ENCODE assay signal across 11 cellular contexts in genomic region chr20:20130399-20130798, GRCh38.
A peak's percentile ranks its signal among the peaks of the same experiment; 100 is the strongest.
DNase-seq lines count a peak whose midpoint lies in the region; ATAC-seq and TF ChIP-seq lines count a peak whose summit lies in the region.
"Had no signal": no experiment of that assay in that cellular context is flagged by ENCODE, and none has a peak within 500 bp of the region (broad histone marks: within the 10 kb centered on the region; RNA-seq: fewer than 3 reads in every experiment).

No MANE protein-coding gene starts in this region.

- intact Hi-C loops in uterus (cut with DNase I; ENCODE audit: low total_unique reads), result no loop called here

- H3K36me3 ChIP-seq in KMS-11 (ENCODE audit: insufficient read depth), result no peaks in the 10 kb centered on the region
- H3K36me3 ChIP-seq in tibial nerve, result no peaks in the 10 kb centered on the region
- H3K36me3 ChIP-seq in uterus, result no peaks in the 10 kb centered on the region

- TF ChIP-seq CTCF in KMS-11 (conservative IDR thresholded peaks at IDR 0.05; ENCODE audit: low read depth, low read length), result peak; percentile 70
- TF ChIP-seq CTCF in foreskin fibroblast (IDR thresholded peaks at IDR 0.05; ENCODE audit: low read depth, low read length), result peak; percentile 32
- TF ChIP-seq CTCF in tibial nerve (IDR thresholded peaks at IDR 0.05), result no peak
- TF ChIP-seq CTCF in uterus (IDR thresholded peaks at IDR 0.05), result no peak

- H3K27me3 ChIP-seq in KMS-11 (ENCODE audit: insufficient read depth, low read depth) (no peaks in the 10 kb centered on the region), tibial nerve (no peaks in the 10 kb centered on the region), uterus (no peaks in the 10 kb centered on the region)

- no peak for ATAC-seq in GM21619 (IDR thresholded peaks at IDR 0.05; ENCODE audit: unreplicated experiment)
- ATAC-seq: stimulated activated effector memory CD8-positive, alpha-beta T cell treated with anti-CD3 and anti-CD28 coated beads, Interleukin-12 subunit alpha, Interleukin-12 subunit beta, amount 100 ng/mL, for 72 hours had no signal

- H3K9ac ChIP-seq in KMS-11, result no peak overlapping the region

- TF ChIP-seq EP300 in tibial nerve (IDR thresholded peaks at IDR 0.05), result no peak

- H2AFZ ChIP-seq in KMS-11 (ENCODE audit: low read depth), result no peak overlapping the region

- H3K9me3 ChIP-seq in tibial nerve, result peaks cover 0 to 52% (median 0%) of the 10 kb centered on the region in 4 donors
- no peaks in the 10 kb centered on the region for H3K9me3 ChIP-seq in uterus

- no peak overlapping the region for H3K4me3 ChIP-seq in KMS-11 (IDR thresholded peaks at IDR 0.05; ENCODE audit: insufficient read depth, low read depth, low read length)
- no peak overlapping the region for H3K4me3 ChIP-seq in foreskin fibroblast (ENCODE audit: low read depth in 1 of 2, low read length in 2 of 2)
- no peak overlapping the region for H3K4me3 ChIP-seq in tibial nerve
- no peak overlapping the region for H3K4me3 ChIP-seq in uterus

- DNase-seq in DMS 273 treated with DMSO at 0.1 percent for 48 hours (lab: John Stamatoyannopoulos, UW) (peak; percentile 60), NCI-H774 (lab: John Stamatoyannopoulos, UW) (peak; percentile 22), foreskin fibroblast (no peak), middle frontal gyrus (ENCODE audit: extremely low spot score, low spot score) (no peak), tibial nerve (ENCODE audit: low spot score in 2 of 2) (no peak), uterus (no peak)
- DNase-seq: activated CD4-positive, alpha-beta T cell treated with anti-CD3 and anti-CD28 coated beads for 1 hour; cerebellar nuclear complex had no signal

- H3K79me2 ChIP-seq in KMS-11 (ENCODE audit: insufficient read depth, low read depth), result no peaks in the 10 kb centered on the region

- no peak for TF ChIP-seq POLR2A in tibial nerve (IDR thresholded peaks at IDR 0.05)
- no peak for TF ChIP-seq POLR2A in uterus (IDR thresholded peaks at IDR 0.05)

- H3K4me1 ChIP-seq in KMS-11 (ENCODE audit: low read depth, poor library complexity, severe bottlenecking), result no peaks in the 10 kb centered on the region
- no peaks in the 10 kb centered on the region for H3K4me1 ChIP-seq in tibial nerve
- no peaks in the 10 kb centered on the region for H3K4me1 ChIP-seq in uterus

- no peak overlapping the region for H3K27ac ChIP-seq in KMS-11
- no peak overlapping the region for H3K27ac ChIP-seq in tibial nerve
- no peak overlapping the region for H3K27ac ChIP-seq in uterus

- no peaks in the 10 kb centered on the region for H4K20me1 ChIP-seq in KMS-11 (ENCODE audit: insufficient read depth)

- no peak overlapping the region for H3K4me2 ChIP-seq in KMS-11

Comparison
In these comparisons a context has a peak if more than half of its experiments do, and no peak if none do; other contexts are left out.
1. DNase-seq: peak in DMS 273 treated with DMSO at 0.1 percent for 48 hours (single experiment) and NCI-H774 (single experiment); none in foreskin fibroblast (0 of 2), middle frontal gyrus (single experiment), tibial nerve (0 of 2) and uterus (0 of 2).
2. CTCF ChIP-seq: peak in KMS-11 (single experiment) and foreskin fibroblast (single experiment); none in tibial nerve (0 of 5) and uterus (0 of 4).